ENCODE assay signal across 19 cellular contexts in genomic region chr7:94700926-94701554, GRCh38. TPM values are rescaled to one million over a fixed set of nuclear protein-coding genes. Genes with fewer than 3 reads are reported as not detected.
A peak's percentile ranks its signal among the peaks of the same experiment; 100 is the strongest.
DNase-seq lines count a peak whose midpoint lies in the region; ATAC-seq and TF ChIP-seq lines count a peak whose summit lies in the region.
"Had no signal": no experiment of that assay in that cellular context is flagged by ENCODE, and none has a peak within 500 bp of the region (broad histone marks: within the 10 kb centered on the region; RNA-seq: fewer than 3 reads in every experiment).

No MANE protein-coding gene starts in this region.

- no peak overlapping the region for H2AFZ ChIP-seq in H9 (ENCODE audit: low read length)
- H2AFZ ChIP-seq in neural cell (ENCODE audit: low read depth, low read length) = no peak overlapping the region

- no peak overlapping the region for H2BK12ac ChIP-seq in H9 (ENCODE audit: insufficient read length, low read depth, low read length)

- no peak for TF ChIP-seq POLR2A in tibial nerve (IDR thresholded peaks at IDR 0.05)

- H2BK20ac ChIP-seq in H9 (ENCODE audit: low read depth, low read length, poor library complexity, severe bottlenecking) = no peak overlapping the region

- no peak overlapping the region for H2BK15ac ChIP-seq in H9 (ENCODE audit: low read depth, low read length)

- no peak overlapping the region for H2AK5ac ChIP-seq in H9 (ENCODE audit: insufficient read length, low read length)

- H3K9me3 Mint-ChIP-seq in H9 (peaks cover 6 to 7% of the 10 kb centered on the region in 2 experiments; a peak in 3 of 5 replicates), endothelial cell (ENCODE audit: unreplicated experiment) (no peaks in the 10 kb centered on the region)
- H3K9me3 Mint-ChIP-seq: activated CD4-positive, alpha-beta T cell treated with anti-CD3 and anti-CD28 coated beads, Interleukin-2, amount 10 ng/mL, durations not matched to agents 24 days and 14 days; activated T-cell treated with anti-CD3 and anti-CD28 coated beads, Interleukin-2, amount 50 U/mL, for 4 hours; T-helper 1 cell treated with Interleukin-12 subunit alpha and Interleukin-12 subunit beta and Interleukin-4 antibody, amounts not matched to agents 30 μg/mL and 1 μg/mL, for 36 hours had no signal

- no peak overlapping the region for H3K9ac ChIP-seq in H9 (ENCODE audit: extremely low read depth, insufficient read length, low read length)
- no peak overlapping the region for H3K9ac ChIP-seq in neural cell (ENCODE audit: low read length)
- H3K9ac ChIP-seq: BLaER1 had no signal

- TF ChIP-seq EP300 in neural cell (conservative IDR thresholded peaks at IDR 0.05; ENCODE audit: poor library complexity, severe bottlenecking) (no peak), tibial nerve (IDR thresholded peaks at IDR 0.05) (no peak)

- H3K9me3 ChIP-seq in H9 (ENCODE audit: control insufficient read depth, low read depth, low read length) (no peaks in the 10 kb centered on the region), RWPE2 (ENCODE audit: severe bottlenecking) (no peaks in the 10 kb centered on the region), neural cell (ENCODE audit: low read length) (no peaks in the 10 kb centered on the region), tibial nerve (no peaks in the 10 kb centered on the region)
- H3K9me3 ChIP-seq: BLaER1, psoas muscle, transverse colon had no signal

- no peaks in the 10 kb centered on the region for H4K20me1 ChIP-seq in H9 (ENCODE audit: control insufficient read depth, insufficient read depth, insufficient read length)
- H4K20me1 ChIP-seq in neural cell (ENCODE audit: insufficient read depth) = no peaks in the 10 kb centered on the region
- H4K20me1 ChIP-seq: BLaER1 had no signal

- no peak overlapping the region for H3K4ac ChIP-seq in H9 (ENCODE audit: low read depth, low read length)

- TF ChIP-seq CTCF in H9 (conservative IDR thresholded peaks at IDR 0.05) = no peak
- no peak for TF ChIP-seq CTCF in RWPE2 (IDR thresholded peaks at IDR 0.05; ENCODE audit: poor library complexity, severe bottlenecking)
- TF ChIP-seq CTCF in endothelial cell (IDR thresholded peaks at IDR 0.05; ENCODE audit: unreplicated experiment) = no peak
- TF ChIP-seq CTCF in neural cell (IDR thresholded peaks at IDR 0.05; ENCODE audit: poor library complexity, severe bottlenecking) = no peak
- TF ChIP-seq CTCF in tibial nerve (IDR thresholded peaks at IDR 0.05) = no peak

- TF ChIP-seq RAD21 in neural cell (conservative IDR thresholded peaks at IDR 0.05) = no peak

- H2BK120ac ChIP-seq in H9 (ENCODE audit: low read depth, low read length, poor library complexity, severe bottlenecking) = no peak overlapping the region

- no peak overlapping the region for H3K23ac ChIP-seq in H9 (ENCODE audit: insufficient read length, low read depth, low read length)

- H3K36me3 ChIP-seq in RWPE2 (ENCODE audit: low read depth) (no peaks in the 10 kb centered on the region), neural cell (ENCODE audit: insufficient read depth, low read length) (no peaks in the 10 kb centered on the region), tibial nerve (no peaks in the 10 kb centered on the region)
- H3K36me3 ChIP-seq: BLaER1, transverse colon had no signal

- no peak overlapping the region for H3K4me3 Mint-ChIP-seq in H9
- H3K4me3 Mint-ChIP-seq in endothelial cell (ENCODE audit: unreplicated experiment) = no peak overlapping the region
- H3K4me3 Mint-ChIP-seq: activated CD4-positive, alpha-beta T cell treated with anti-CD3 and anti-CD28 coated beads, Interleukin-2, amount 10 ng/mL, durations not matched to agents 24 days and 14 days; activated T-cell treated with anti-CD3 and anti-CD28 coated beads, Interleukin-2, amount 50 U/mL, for 4 hours; T-helper 1 cell treated with Interleukin-12 subunit alpha and Interleukin-12 subunit beta and Interleukin-4 antibody, amounts not matched to agents 30 μg/mL and 1 μg/mL, for 36 hours had no signal

- H4K8ac ChIP-seq in H9 (replicated peaks; ENCODE audit: insufficient read length, low read depth, low read length) = no peak overlapping the region

- no peak for ATAC-seq in RWPE2 (ENCODE audit: low read depth)
- ATAC-seq: activated T-cell treated with anti-CD3 and anti-CD28 coated beads, Interleukin-2, amount 50 U/mL, for 4 hours; psoas muscle had no signal

- no peak overlapping the region for H3T11ph ChIP-seq in H9 (ENCODE audit: low read length)

- H3K27ac Mint-ChIP-seq in H9 (peak overlapping the region; percentile 22 to 89 (median 64); a peak in 6 of 7 replicates), endothelial cell (ENCODE audit: unreplicated experiment) (peak overlapping the region; percentile 98)
- H3K27ac Mint-ChIP-seq: activated CD4-positive, alpha-beta T cell treated with anti-CD3 and anti-CD28 coated beads, Interleukin-2, amount 10 ng/mL, durations not matched to agents 24 days and 14 days; T-helper 1 cell treated with Interleukin-12 subunit alpha and Interleukin-12 subunit beta and Interleukin-4 antibody, amounts not matched to agents 30 μg/mL and 1 μg/mL, for 36 hours had no signal

- no peaks in the 10 kb centered on the region for H3K79me1 ChIP-seq in H9 (ENCODE audit: insufficient read depth, low read depth, low read length, poor library complexity, severe bottlenecking)

- H3K4me3 ChIP-seq in RWPE2 (ENCODE audit: severe bottlenecking) (no peak overlapping the region), neural cell (ENCODE audit: low read length) (no peak overlapping the region), tibial nerve (no peak overlapping the region)
- H3K4me3 ChIP-seq: BLaER1, psoas muscle, transverse colon had no signal

- H4K5ac ChIP-seq in H9 (ENCODE audit: insufficient read length, low read depth, low read length) = no peak overlapping the region

- H3K79me2 ChIP-seq in H9 (ENCODE audit: insufficient read depth, low read length) = no peaks in the 10 kb centered on the region
- no peaks in the 10 kb centered on the region for H3K79me2 ChIP-seq in neural cell (replicated peaks; ENCODE audit: insufficient read depth, low read length)

- peaks cover 2 to 14% (median 4%) of the 10 kb centered on the region in 3 experiments; a peak in 6 of 7 replicates for H3K36me3 Mint-ChIP-seq in H9 (ENCODE audit: insufficient read depth in 1 of 3, low read depth in 3 of 3)
- no peaks in the 10 kb centered on the region for H3K36me3 Mint-ChIP-seq in endothelial cell (ENCODE audit: low read depth, unreplicated experiment)

- H3K27me3 ChIP-seq in H9 (ENCODE audit: insufficient read depth, low read length) (no peaks in the 10 kb centered on the region), RWPE2 (ENCODE audit: insufficient read depth, poor library complexity, severe bottlenecking) (no peaks in the 10 kb centered on the region), neural cell (ENCODE audit: insufficient read depth, low read depth, low read length) (no peaks in the 10 kb centered on the region), tibial nerve (no peaks in the 10 kb centered on the region)
- H3K27me3 ChIP-seq: BLaER1, foreskin keratinocyte, transverse colon had no signal

- no peak overlapping the region for H3K14ac ChIP-seq in H9 (ENCODE audit: insufficient read depth, low read length)

- H3K4me1 Mint-ChIP-seq in H9 = peaks cover 14 to 16% of the 10 kb centered on the region in 2 experiments
- H3K4me1 Mint-ChIP-seq in endothelial cell (ENCODE audit: unreplicated experiment) = peaks cover 13% of the 10 kb centered on the region
- H3K4me1 Mint-ChIP-seq: activated CD4-positive, alpha-beta T cell treated with anti-CD3 and anti-CD28 coated beads, Interleukin-2, amount 10 ng/mL, durations not matched to agents 24 days and 14 days had no signal

- H3K27me3 Mint-ChIP-seq in H9 (ENCODE audit: low read depth) = no peaks in the 10 kb centered on the region
- H3K27me3 Mint-ChIP-seq in endothelial cell (ENCODE audit: unreplicated experiment) = no peaks in the 10 kb centered on the region
- H3K27me3 Mint-ChIP-seq: activated CD4-positive, alpha-beta T cell treated with anti-CD3 and anti-CD28 coated beads, Interleukin-2, amount 10 ng/mL, durations not matched to agents 24 days and 14 days had no signal

- H3F3A ChIP-seq in neural cell (ENCODE audit: insufficient read depth, low read length, poor library complexity, severe bottlenecking) = no peaks in the 10 kb centered on the region

- H3K4me1 ChIP-seq in H9 (ENCODE audit: insufficient read depth, low read length) (no peaks in the 10 kb centered on the region), RWPE2 (ENCODE audit: insufficient read depth, poor library complexity, severe bottlenecking) (peaks cover 34% of the 10 kb centered on the region), tibial nerve (peaks cover 0 to 35% (median 9%) of the 10 kb centered on the region in 4 donors)
- H3K4me1 ChIP-seq: BLaER1, psoas muscle had no signal

- no peak overlapping the region for H3K18ac ChIP-seq in H9 (ENCODE audit: insufficient read length, low read depth, low read length)

- H4K91ac ChIP-seq in H9 (ENCODE audit: insufficient read length, low read depth, low read length) = no peak overlapping the region

- H3K56ac ChIP-seq in H9 (ENCODE audit: insufficient read length, low read depth, low read length) = no peak overlapping the region

- DNase-seq in H9 = no peak
- no peak for DNase-seq in RWPE2 (ENCODE audit: low spot score)
- DNase-seq in endothelial cell (ENCODE audit: low spot score) = no peak
- DNase-seq in stimulated activated CD4-positive, alpha-beta T cell treated with anti-CD3 and anti-CD28 coated beads, Interleukin-4, amount 100 ng/mL, for 1 hour = no peak
- DNase-seq in GOT3 (lab: John Stamatoyannopoulos, UW) = no peak
- DNase-seq in GM19238 (ENCODE audit: insufficient read length, low spot score) = no peak
- DNase-seq in tibial nerve (ENCODE audit: low spot score in 2 of 2) = no peak
- DNase-seq: activated CD4-positive, alpha-beta T cell treated with anti-CD3 and anti-CD28 coated beads, Interleukin-2, amount 10 ng/mL, durations not matched to agents 24 days and 14 days; activated T-cell treated with anti-CD3 and anti-CD28 coated beads, Interleukin-2, amount 50 U/mL, for 4 hours; amniotic stem cell; cortex of kidney; KBM-7; NCI-H1436; psoas muscle; transverse colon had no signal

- peak overlapping the region; percentile 85 for H3K27ac ChIP-seq in H9 (ENCODE audit: insufficient read length, low read depth, low read length)
- peak overlapping the region; percentile 49 for H3K27ac ChIP-seq in RWPE2 (ENCODE audit: poor library complexity, severe bottlenecking)
- H3K27ac ChIP-seq in neural cell (ENCODE audit: low read length) = no peak overlapping the region
- no peak overlapping the region for H3K27ac ChIP-seq in tibial nerve
- H3K27ac ChIP-seq: BLaER1, foreskin keratinocyte, psoas muscle, transverse colon had no signal

- peak overlapping the region; percentile 79 for H2BK5ac ChIP-seq in H9 (ENCODE audit: insufficient read length, low read length)

- no peaks in the 10 kb centered on the region for H3K23me2 ChIP-seq in H9 (ENCODE audit: insufficient read length, low read depth, low read length, poor library complexity, severe bottlenecking)

- H3K4me2 ChIP-seq in H9 (ENCODE audit: insufficient read depth, insufficient read length, low read length) = no peak overlapping the region
- H3K4me2 ChIP-seq in neural cell (ENCODE audit: low read length) = no peak overlapping the region
- H3K4me2 ChIP-seq: BLaER1 had no signal

- H3K9me2 ChIP-seq in neural cell (ENCODE audit: insufficient read depth, low read length) = no peaks in the 10 kb centered on the region

RNA-seq across cellular contexts. Expression of gene SGCE, which starts 45.1 kb away (rescaled TPM):
- total RNA-seq in H9 (2021) (30.5 and 30.8 TPM in 2 replicates), endothelial cell (ENCODE audit: unreplicated experiment) (37.7 TPM), tibial nerve (100 to 1,000 TPM; 118 to 203 (median 161) TPM)
- polyA plus RNA-seq in neural cell = 94.6 and 119 TPM in 2 replicates
- polyA minus RNA-seq in neural cell = 158 and 167 TPM in 2 replicates
- total RNA-seq: activated CD4-positive, alpha-beta T cell treated with anti-CD3 and anti-CD28 coated beads, Interleukin-2, amount 10 ng/mL, durations not matched to agents 24 days and 14 days had no signal

Comparison
In these comparisons a context has a peak if more than half of its experiments do, and no peak if none do; other contexts are left out.
1. H3K27ac ChIP-seq: peak in H9 (single experiment) and RWPE2 (single experiment); none in neural cell (single experiment) and tibial nerve (0 of 4).